9 cellular contexts compared by ENCODE assay signal in genomic region chr11:35682230-35683195, GRCh38. TPM values are rescaled to one million over a fixed set of nuclear protein-coding genes. Genes with fewer than 3 reads are reported as not detected.
DNase-seq lines count a peak whose midpoint lies in the region; ATAC-seq and TF ChIP-seq lines count a peak whose summit lies in the region.
"Had no signal": no experiment of that assay in that cellular context is flagged by ENCODE, and none has a peak within 500 bp of the region (broad histone marks: within the 10 kb centered on the region; RNA-seq: fewer than 3 reads in every experiment).

No MANE protein-coding gene starts in this region.

- peak overlapping the region; percentile 18 for H3K4me3 Mint-ChIP-seq in nephron progenitor cell

- DNase-seq in DMS153 (lab: John Stamatoyannopoulos, UW) (peak; percentile 91), NCI-H2171 treated with DMSO at 0.1 percent for 48 hours (lab: John Stamatoyannopoulos, UW) (peak; percentile 93), dermis blood vessel endothelial cell (peak; percentile 58), nephron progenitor cell (no peak), NOMO-1 (lab: John Stamatoyannopoulos, UW; ENCODE audit: unreplicated experiment in 2 of 2) (no peak), sigmoid colon (no peak)
- DNase-seq in activated CD4-positive, alpha-beta T cell treated with anti-CD3 and anti-CD28 coated beads, Interleukin-2, amount 50 U/mL, for 4 hours: no peak
- DNase-seq: activated gamma-delta T cell treated with Interleukin-2 at 50 U/mL for 16 hours had no signal

- no peak for TF ChIP-seq POLR2A in sigmoid colon (IDR thresholded peaks at IDR 0.05)

- no peak for ATAC-seq in GM18517 (IDR thresholded peaks at IDR 0.05; ENCODE audit: unreplicated experiment)

- H3K27ac Mint-ChIP-seq in nephron progenitor cell: peak overlapping the region; percentile 26

- no peak for TF ChIP-seq CTCF in nephron progenitor cell (IDR thresholded peaks at IDR 0.05)
- no peak for TF ChIP-seq CTCF in sigmoid colon (IDR thresholded peaks at IDR 0.05)

- no peaks in the 10 kb centered on the region for H3K27me3 Mint-ChIP-seq in nephron progenitor cell (ENCODE audit: low read depth, poor library complexity)

- WGBS in sigmoid colon, 2 donors: 22 to 58% methylated on average over 9 of the region's 9 CpGs

- peaks cover 0 to 21% (median 14%) of the 10 kb centered on the region in 4 donors for H3K4me1 ChIP-seq in sigmoid colon

- H3K9me3 ChIP-seq in sigmoid colon: no peaks in the 10 kb centered on the region

- TF ChIP-seq EP300 in sigmoid colon (IDR thresholded peaks at IDR 0.05): no peak

- no peaks in the 10 kb centered on the region for H3K27me3 ChIP-seq in sigmoid colon

- no peak overlapping the region for H3K4me3 ChIP-seq in sigmoid colon

- intact Hi-C loops in sigmoid colon (cut with DNase I): no loop called here

- H3K4me1 Mint-ChIP-seq in nephron progenitor cell: peaks cover 13% of the 10 kb centered on the region

- no peak overlapping the region for H3K27ac ChIP-seq in sigmoid colon

- H3K36me3 ChIP-seq in sigmoid colon: peaks cover 0 to 27% (median 9%) of the 10 kb centered on the region in 4 donors

- peaks cover 27% of the 10 kb centered on the region for H3K36me3 Mint-ChIP-seq in nephron progenitor cell (ENCODE audit: low read depth)

- no peaks in the 10 kb centered on the region for H3K9me3 Mint-ChIP-seq in nephron progenitor cell

RNA-seq across cellular contexts. Expression of gene TRIM44, which starts 19.9 kb away (rescaled TPM):
- 20.6 and 25.4 TPM in 2 replicates for total RNA-seq in dermis blood vessel endothelial cell
- total RNA-seq in sigmoid colon: 10 to 100 TPM; 23.0 to 97.2 (median 37.8) TPM
- 10 to 100 TPM in 1 of 3 donors, 1 to 10 TPM in 2; 8.4 to 18.0 (median 8.6) TPM for polyA plus RNA-seq in sigmoid colon

Comparison
In these comparisons a context has a peak if more than half of its experiments do, and no peak if none do; other contexts are left out.
1. DNase-seq: peak in DMS153 (single experiment), NCI-H2171 treated with DMSO at 0.1 percent for 48 hours (single experiment) and dermis blood vessel endothelial cell (single experiment); none in nephron progenitor cell (single experiment), NOMO-1 (0 of 2), sigmoid colon (single experiment) and activated CD4-positive, alpha-beta T cell treated with anti-CD3 and anti-CD28 coated beads, Interleukin-2, amount 50 U/mL, for 4 hours (0 of 2).